In genomic region chr4:86993909-86994672, GRCh38 we compare ENCODE assay signal across 20 cellular contexts. TPM values are rescaled to one million over a fixed set of nuclear protein-coding genes. Genes with fewer than 3 reads are reported as not detected.
DNase-seq lines count a peak whose midpoint lies in the region; ATAC-seq and TF ChIP-seq lines count a peak whose summit lies in the region.
"Had no signal": no experiment of that assay in that cellular context is flagged by ENCODE, and none has a peak within 500 bp of the region (broad histone marks: within the 10 kb centered on the region; RNA-seq: fewer than 3 reads in every experiment).

No MANE protein-coding gene starts in this region.

- no peaks in the 10 kb centered on the region for H3K36me3 ChIP-seq in right atrium auricular region
- H3K36me3 ChIP-seq in OCI-LY7 (ENCODE audit: insufficient read depth, low read length): 0 out of 2 replicates have a peak, but pooled peaks cover 4% of the 10 kb centered on the region
- no peaks in the 10 kb centered on the region for H3K36me3 ChIP-seq in left lung
- H3K36me3 ChIP-seq: WERI-Rb-1 had no signal

- peaks cover 36% of the 10 kb centered on the region; the same call in 1 of the 2 replicates for H3K79me2 ChIP-seq in OCI-LY7 (ENCODE audit: insufficient read depth, low read depth, low read length)

- peak overlapping the region; percentile 55 for H3K4me2 ChIP-seq in OCI-LY7 (ENCODE audit: low read length)
- H3K4me2 ChIP-seq: BLaER1 had no signal

- H3K36me3 Mint-ChIP-seq in stimulated activated naive B cell treated with anti-CD40 and anti-IgM and Interleukin-4, amounts not matched to agents 10 μg/mL and 1 μg/mL and 100 μg/mL, for 72 hours: peaks cover 8 to 9% of the 10 kb centered on the region in 2 donors

- DNase-seq in Right ventricle myocardium superior (no peak), right atrium auricular region (ENCODE audit: low spot score) (no peak), OCI-LY7 (ENCODE audit: low spot score) (peak; percentile 40), left lung (no peak), NCI-H146 (lab: John Stamatoyannopoulos, UW) (no peak)
- DNase-seq in stimulated activated naive B cell treated with anti-CD40 and anti-IgM and Interleukin-4, amounts not matched to agents 10 μg/mL and 1 μg/mL and 100 μg/mL, for 72 hours: no peak
- DNase-seq: activated CD4-positive, alpha-beta memory T cell treated with anti-CD3 and anti-CD28 coated beads, Interleukin-2, amount 10 ng/mL, durations not matched to agents 7 days and 5 days; activated T-cell treated with anti-CD3 and anti-CD28 coated beads, Interleukin-2, amount 50 U/mL, for 4 hours; effector memory CD4-positive, alpha-beta T cell; KBM-7; left colon; mucosa of descending colon; NCI-H2029; stimulated activated CD8-positive, alpha-beta memory T cell treated with anti-CD3 and anti-CD28 coated beads, Interleukin-4, amount 100 ng/mL, for 48 hours; T-helper 2 cell; WERI-Rb-1 had no signal

- BruUV-seq in OCI-LY7 (replicated peaks; lab: Mats Ljungman, UMichigan): no TSS peak

- no peak overlapping the region for H2AFZ ChIP-seq in OCI-LY7 (ENCODE audit: low read length)

- H3K27ac ChIP-seq in right atrium auricular region: no peak overlapping the region
- peak overlapping the region; percentile 70 for H3K27ac ChIP-seq in OCI-LY7 (ENCODE audit: low read depth, low read length, poor library complexity, severe bottlenecking)
- H3K27ac ChIP-seq in left lung: peak overlapping the region in 1 of 2 donors; percentile 57
- H3K27ac ChIP-seq: BLaER1, WERI-Rb-1 had no signal

- H3K4me1 Mint-ChIP-seq in stimulated activated naive B cell treated with anti-CD40 and anti-IgM and Interleukin-4, amounts not matched to agents 10 μg/mL and 1 μg/mL and 100 μg/mL, for 72 hours: peaks cover 21 to 27% of the 10 kb centered on the region in 2 donors
- H3K4me1 Mint-ChIP-seq: activated CD4-positive, alpha-beta memory T cell treated with anti-CD3 and anti-CD28 coated beads, Interleukin-2, amount 10 ng/mL, durations not matched to agents 7 days and 5 days had no signal

- ATAC-seq in Right ventricle myocardium superior (ENCODE audit: poor library complexity) (peak; percentile 49), left lung (peak; percentile 46), GM19395 (IDR thresholded peaks at IDR 0.05; ENCODE audit: unreplicated experiment) (no peak), HG02763 (IDR thresholded peaks at IDR 0.05; ENCODE audit: unreplicated experiment) (no peak)
- ATAC-seq in stimulated activated naive B cell treated with anti-CD40 and anti-IgM and Interleukin-4, amounts not matched to agents 10 μg/mL and 1 μg/mL and 100 μg/mL, for 72 hours (replicated peaks): no peak
- ATAC-seq: activated naive CD4-positive, alpha-beta T cell treated with anti-CD3 and anti-CD28 coated beads, Interleukin-2, amount 50 U/mL, for 72 hours; activated T-cell treated with anti-CD3 and anti-CD28 coated beads, Interleukin-2, amount 50 U/mL, for 4 hours; left colon; mucosa of descending colon had no signal

- POLR2A ChIA-PET in OCI-LY7 (lab: Charles Lee): interaction anchor here (0.5 to 2.8 kb wide), 8 partner anchors 9 to 75 kb away, joined by 3 to 12 read pairs (median 4); no protein-coding TSS in a partner anchor

- H3K9me3 ChIP-seq in right atrium auricular region (no peaks in the 10 kb centered on the region), OCI-LY7 (ENCODE audit: low read length) (no peaks in the 10 kb centered on the region; the same call in 1 of the 2 replicates), left lung (no peaks in the 10 kb centered on the region)
- H3K9me3 ChIP-seq: mucosa of descending colon had no signal

- H3K4me1 ChIP-seq in right atrium auricular region (peaks cover 0 to 23% of the 10 kb centered on the region in 2 donors), OCI-LY7 (ENCODE audit: insufficient read depth, low read length, poor library complexity, severe bottlenecking) (peaks cover 65% of the 10 kb centered on the region), left lung (peaks cover 6 to 19% of the 10 kb centered on the region in 2 donors)

- H3K4me3 ChIP-seq in right atrium auricular region: no peak overlapping the region
- H3K4me3 ChIP-seq in OCI-LY7 (ENCODE audit: low read depth, low read length, poor library complexity, severe bottlenecking): no peak overlapping the region
- H3K4me3 ChIP-seq in left lung: no peak overlapping the region
- H3K4me3 ChIP-seq: BLaER1, mucosa of descending colon had no signal

- no peaks in the 10 kb centered on the region for H3K27me3 Mint-ChIP-seq in stimulated activated naive B cell treated with anti-CD40 and anti-IgM and Interleukin-4, amounts not matched to agents 10 μg/mL and 1 μg/mL and 100 μg/mL, for 72 hours
- H3K27me3 Mint-ChIP-seq: activated CD4-positive, alpha-beta memory T cell treated with anti-CD3 and anti-CD28 coated beads, Interleukin-2, amount 10 ng/mL, durations not matched to agents 7 days and 5 days had no signal

- TF ChIP-seq CTCF in right atrium auricular region (IDR thresholded peaks at IDR 0.05): no peak
- TF ChIP-seq CTCF in OCI-LY7 (conservative IDR thresholded peaks at IDR 0.05; ENCODE audit: low read length): no peak
- TF ChIP-seq CTCF in left lung (IDR thresholded peaks at IDR 0.05): no peak

- no peak overlapping the region for H3K4me3 Mint-ChIP-seq in stimulated activated naive B cell treated with anti-CD40 and anti-IgM and Interleukin-4, amounts not matched to agents 10 μg/mL and 1 μg/mL and 100 μg/mL, for 72 hours
- H3K4me3 Mint-ChIP-seq: activated CD4-positive, alpha-beta memory T cell treated with anti-CD3 and anti-CD28 coated beads, Interleukin-2, amount 10 ng/mL, durations not matched to agents 7 days and 5 days; activated T-cell treated with anti-CD3 and anti-CD28 coated beads, Interleukin-2, amount 50 U/mL, for 4 hours had no signal

- CTCF ChIA-PET in OCI-LY7 (lab: Charles Lee; ENCODE audit: unreplicated experiment): interaction anchor here (0.6 kb wide), 1 partner anchor 33 kb away, joined by 3 read pairs; no protein-coding TSS in a partner anchor

- no peaks in the 10 kb centered on the region for H4K20me1 ChIP-seq in OCI-LY7 (ENCODE audit: insufficient read depth, low read length)

- H3K9me3 Mint-ChIP-seq in stimulated activated naive B cell treated with anti-CD40 and anti-IgM and Interleukin-4, amounts not matched to agents 10 μg/mL and 1 μg/mL and 100 μg/mL, for 72 hours: no peaks in the 10 kb centered on the region
- H3K9me3 Mint-ChIP-seq: activated CD4-positive, alpha-beta memory T cell treated with anti-CD3 and anti-CD28 coated beads, Interleukin-2, amount 10 ng/mL, durations not matched to agents 7 days and 5 days; activated naive CD4-positive, alpha-beta T cell treated with anti-CD3 and anti-CD28 coated beads, Interleukin-2, amount 50 U/mL, for 72 hours; activated T-cell treated with anti-CD3 and anti-CD28 coated beads, Interleukin-2, amount 50 U/mL, for 4 hours had no signal

- H3K27me3 ChIP-seq in right atrium auricular region: no peaks in the 10 kb centered on the region
- no peaks in the 10 kb centered on the region for H3K27me3 ChIP-seq in left lung
- H3K27me3 ChIP-seq: BLaER1 had no signal

- H3K9me2 ChIP-seq in OCI-LY7 (ENCODE audit: insufficient read depth, low read length): no peaks in the 10 kb centered on the region

- intact Hi-C loops in Right ventricle myocardium superior (cut with DNase I): no loop called here
- intact Hi-C loops in OCI-LY7 (cut with micrococcal nuclease; ENCODE audit: unreplicated experiment): no loop called here
- intact Hi-C loops in left lung (cut with DNase I): no loop called here

- H3K27ac Mint-ChIP-seq in stimulated activated naive B cell treated with anti-CD40 and anti-IgM and Interleukin-4, amounts not matched to agents 10 μg/mL and 1 μg/mL and 100 μg/mL, for 72 hours: peak overlapping the region; percentile 16
- H3K27ac Mint-ChIP-seq: activated CD4-positive, alpha-beta memory T cell treated with anti-CD3 and anti-CD28 coated beads, Interleukin-2, amount 10 ng/mL, durations not matched to agents 7 days and 5 days had no signal

RNA-seq across cellular contexts. Expression of gene AFF1, which starts 59.3 kb away (rescaled TPM):
- total RNA-seq in Right ventricle myocardium superior (60.5 TPM), right atrium auricular region (10 to 100 TPM; 59.2 to 73.5 TPM), OCI-LY7 (2022) (69.7 and 81.4 TPM in 2 replicates), left lung (10 to 100 TPM; 79.1 to 86.0 TPM)
- 28.7 and 29.9 TPM in 2 replicates for total RNA-seq in OCI-LY7 (2014; rRNA removed; shearing (Covaris generic))

Comparison
In these comparisons a context has a peak if more than half of its experiments do, and no peak if none do; other contexts are left out.
1. ATAC-seq: peak in Right ventricle myocardium superior (single experiment) and left lung (single experiment); none in stimulated activated naive B cell treated with anti-CD40 and anti-IgM and Interleukin-4, amounts not matched to agents 10 μg/mL and 1 μg/mL and 100 μg/mL, for 72 hours (0 of 2), GM19395 (single experiment) and HG02763 (single experiment).